13 cellular contexts compared by ENCODE assay signal in genomic region chr5:11046160-11046559, GRCh38.
DNase-seq lines count a peak whose midpoint lies in the region; ATAC-seq, FAIRE-seq and TF ChIP-seq lines count a peak whose summit lies in the region.
"Had no signal": no experiment of that assay in that cellular context is flagged by ENCODE, and none has a peak within 500 bp of the region (broad histone marks: within the 10 kb centered on the region; RNA-seq: fewer than 3 reads in every experiment).

No MANE protein-coding gene starts in this region.

- TF ChIP-seq CTCF in GM12865 (IDR thresholded peaks at IDR 0.05; ENCODE audit: insufficient read depth, low read depth, low read length, missing control alignments): peak; percentile 36
- TF ChIP-seq CTCF in OCI-LY1 (IDR thresholded peaks at IDR 0.05; ENCODE audit: low read length): peak; percentile 17; the same call in 1 of the 2 replicates
- no peak for TF ChIP-seq CTCF in fibroblast of villous mesenchyme (IDR thresholded peaks at IDR 0.05; ENCODE audit: insufficient read depth, low read depth, low read length)
- TF ChIP-seq CTCF in mucosa of descending colon (IDR thresholded peaks at IDR 0.05): no peak

- H3K79me2 ChIP-seq in OCI-LY1 (ENCODE audit: insufficient read depth, low read length): no peaks in the 10 kb centered on the region

- no peaks in the 10 kb centered on the region for H3K9me3 ChIP-seq in OCI-LY1 (ENCODE audit: low read length)
- no peaks in the 10 kb centered on the region for H3K9me3 ChIP-seq in mucosa of descending colon
- H3K9me3 ChIP-seq: BLaER1 had no signal

- H3K27ac ChIP-seq in OCI-LY1 (ENCODE audit: low read depth, low read length, poor library complexity, severe bottlenecking): no peak overlapping the region
- H3K27ac ChIP-seq: BLaER1, PC-9 had no signal

- FAIRE-seq in GM12892 (lab: Jason Lieb, UNC): no peak

- no peaks in the 10 kb centered on the region for H3K9me2 ChIP-seq in OCI-LY1 (ENCODE audit: low read depth, low read length)

- H3K4me1 ChIP-seq in OCI-LY1 (ENCODE audit: insufficient read depth, low read length, severe bottlenecking) (no peaks in the 10 kb centered on the region), mucosa of descending colon (ENCODE audit: low read depth) (no peaks in the 10 kb centered on the region)
- H3K4me1 ChIP-seq: BLaER1 had no signal

- H3K27me3 ChIP-seq in OCI-LY1 (ENCODE audit: insufficient read depth, low read length): no peaks in the 10 kb centered on the region
- H3K27me3 ChIP-seq: BLaER1 had no signal

- in situ Hi-C loops in ACHN (cut with HindIII; ENCODE audit: low pct_ligation_motif_present, low pct_unique_long_range_greater_than_20kb, low sequenced_read_pairs): no loop called here

- H3K4me2 ChIP-seq in OCI-LY1 (ENCODE audit: low read length): no peak overlapping the region
- H3K4me2 ChIP-seq: BLaER1, PC-9 had no signal

- H3K4me3 ChIP-seq in GM12865 (ENCODE audit: low read depth, low read length) (no peak overlapping the region), OCI-LY1 (ENCODE audit: low read depth, low read length, poor library complexity, severe bottlenecking) (no peak overlapping the region), fibroblast of villous mesenchyme (ENCODE audit: low read depth, low read length) (no peak overlapping the region), mucosa of descending colon (no peak overlapping the region)
- H3K4me3 ChIP-seq: BLaER1, PC-9 had no signal

- H3K9ac ChIP-seq in OCI-LY1 (ENCODE audit: low read length): no peak overlapping the region
- H3K9ac ChIP-seq: BLaER1 had no signal

- no peak for ATAC-seq in mucosa of descending colon
- ATAC-seq: activated naive CD4-positive, alpha-beta T cell treated with anti-CD3 and anti-CD28 coated beads, Interleukin-2, amount 50 U/mL, for 72 hours had no signal

- peak; percentile 39 for DNase-seq in 8988T
- DNase-seq in GM12865 (ENCODE audit: low read depth): peak; percentile 45
- DNase-seq in fibroblast of villous mesenchyme (ENCODE audit: low read depth): peak; percentile 11
- DNase-seq in ACHN: no peak
- DNase-seq in NCI-H1694 treated with DMSO at 0.1 percent for 48 hours (lab: John Stamatoyannopoulos, UW): no peak
- DNase-seq in GM12892 (ENCODE audit: insufficient read length): no peak
- DNase-seq in mucosa of descending colon: no peak
- DNase-seq: NCI-H146, PC-9, T-helper 9 cell had no signal

- no peaks in the 10 kb centered on the region for H4K20me1 ChIP-seq in OCI-LY1 (ENCODE audit: insufficient read depth, low read length)
- H4K20me1 ChIP-seq: BLaER1 had no signal

- no peak overlapping the region for H2AFZ ChIP-seq in OCI-LY1 (ENCODE audit: low read length)

- H3K36me3 ChIP-seq in OCI-LY1 (ENCODE audit: insufficient read depth, low read length) (no peaks in the 10 kb centered on the region), mucosa of descending colon (ENCODE audit: low read depth) (no peaks in the 10 kb centered on the region)
- H3K36me3 ChIP-seq: BLaER1 had no signal

- no peaks in the 10 kb centered on the region for H3F3A ChIP-seq in OCI-LY1 (ENCODE audit: insufficient read depth, low read length)

- intact Hi-C loops in mucosa of descending colon (cut with DNase I, micrococcal nuclease): no loop called here

- TF ChIP-seq POLR2A in GM12892 (IDR thresholded peaks at IDR 0.05; ENCODE audit: low read depth, low read length): no peak

Comparison
In these comparisons a context has a peak if more than half of its experiments do, and no peak if none do; other contexts are left out.
1. DNase-seq: peak in 8988T (single experiment), GM12865 (single experiment) and fibroblast of villous mesenchyme (single experiment); none in ACHN (single experiment), NCI-H1694 treated with DMSO at 0.1 percent for 48 hours (single experiment), GM12892 (single experiment) and mucosa of descending colon (0 of 3).
2. CTCF ChIP-seq: peak in GM12865 (single experiment) and OCI-LY1 (single experiment); none in fibroblast of villous mesenchyme (single experiment) and mucosa of descending colon (single experiment).